ENCODE assay signal across 9 cellular contexts in the genomic region with DNA sequence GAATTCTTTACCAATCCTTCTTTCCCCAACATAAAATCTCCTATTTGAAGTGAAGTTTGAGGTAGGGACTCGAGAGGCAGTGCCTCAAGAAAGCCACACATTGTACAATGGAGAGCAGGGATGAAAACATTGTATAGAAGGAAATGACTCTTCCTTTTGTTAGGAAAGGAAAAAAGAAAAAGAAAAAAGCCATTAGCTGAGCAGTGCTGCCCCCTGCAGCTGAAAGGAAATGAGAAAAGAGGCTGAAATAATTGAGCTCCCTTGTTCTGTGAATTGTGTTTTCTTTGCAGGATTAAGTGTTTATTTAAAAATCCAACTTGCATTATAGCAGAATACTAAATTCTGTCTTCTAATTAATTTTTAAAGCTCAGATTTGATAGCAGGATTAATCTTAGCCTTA.
DNase-seq lines count a peak whose midpoint lies in the region; ATAC-seq and TF ChIP-seq lines count a peak whose summit lies in the region.
"Had no signal": no experiment of that assay in that cellular context is flagged by ENCODE, and none has a peak within 500 bp of the region (broad histone marks: within the 10 kb centered on the region; RNA-seq: fewer than 3 reads in every experiment).

No MANE protein-coding gene starts in this region.

- H3K27ac ChIP-seq in AG04450 (ENCODE audit: low read depth, low read length) = no peak overlapping the region
- H3K27ac ChIP-seq in HEK293 (ENCODE audit: extremely low read depth, low read depth, low read length) = no peak overlapping the region

- DNase-seq in AG04450 (ENCODE audit: low read depth, low spot score) (no peak), SW480 (ENCODE audit: low spot score) (peak; percentile 20), iris pigment epithelial cell (ENCODE audit: low read depth) (peak; percentile 39), activated T-cell treated with anti-CD3 and anti-CD28 coated beads for 4 hours (no peak), middle frontal gyrus (ENCODE audit: extremely low spot score, low spot score) (no peak)
- no peak for DNase-seq in activated T-helper 2 cell treated with anti-CD3 and anti-CD28 coated beads, Interferon-gamma antibody, Interleukin-2, Interleukin-4, amounts not matched to agents 10 μg/mL and 5 μg/mL and 100 μg/mL, durations not matched to agents 14 hours and 24 hours and 36 hours (ENCODE audit: low spot score)

- no peaks in the 10 kb centered on the region for H3K36me3 Mint-ChIP-seq in activated T-helper 2 cell treated with anti-CD3 and anti-CD28 coated beads, Interferon-gamma antibody, Interleukin-2, Interleukin-4, amounts not matched to agents 10 μg/mL and 5 μg/mL and 100 μg/mL, durations not matched to agents 14 hours and 24 hours and 36 hours (ENCODE audit: low read depth)

- H3K9me3 ChIP-seq in AG04450 (ENCODE audit: control insufficient read depth, insufficient read depth, low read length) (peaks cover 4% of the 10 kb centered on the region; the same call in 1 of the 2 replicates), HEK293 (ENCODE audit: control insufficient read depth, insufficient read depth, low read depth, low read length) (no peaks in the 10 kb centered on the region)
- H3K9me3 ChIP-seq: mucosa of descending colon had no signal

- CTCF ChIA-PET in AG04450 (lab: Charles Lee) (interaction anchor here (0.6 to 2.6 kb wide), 44 partner anchors 8 to 797 kb away, joined by 3 to 29 read pairs (median 4); no protein-coding TSS in a partner anchor), HEK293 (lab: Yijun Ruan, JAX) (interaction anchor here (0.6 to 2.3 kb wide), 56 partner anchors 9 to 1401 kb away, joined by 3 to 32 read pairs (median 4); a partner anchor contains a TSS)

- H3K27me3 ChIP-seq in AG04450 (ENCODE audit: control insufficient read depth, insufficient read depth, low read length) = no peaks in the 10 kb centered on the region

- H3K27me3 Mint-ChIP-seq in activated T-helper 2 cell treated with anti-CD3 and anti-CD28 coated beads, Interferon-gamma antibody, Interleukin-2, Interleukin-4, amounts not matched to agents 10 μg/mL and 5 μg/mL and 100 μg/mL, durations not matched to agents 14 hours and 24 hours and 36 hours (ENCODE audit: low read depth) = peaks cover 6% of the 10 kb centered on the region

- intact Hi-C loops in activated T-helper 2 cell treated with anti-CD3 and anti-CD28 coated beads, Interferon-gamma antibody, Interleukin-2, Interleukin-4, amounts not matched to agents 10 μg/mL and 5 μg/mL and 100 μg/mL, durations not matched to agents 14 hours and 24 hours and 36 hours (cut with micrococcal nuclease) = no loop called here

- peak; percentile 66 for TF ChIP-seq CTCF in AG04450 (IDR thresholded peaks at IDR 0.05; ENCODE audit: low read depth, low read length)
- TF ChIP-seq CTCF in HEK293 (tag by site-specific recombination; IDR thresholded peaks at IDR 0.05) = no peak

- no peaks in the 10 kb centered on the region for H3K4me1 ChIP-seq in HEK293 (ENCODE audit: control insufficient read depth, insufficient read depth, low read length)

- H3K4me3 Mint-ChIP-seq in activated T-helper 2 cell treated with anti-CD3 and anti-CD28 coated beads, Interferon-gamma antibody, Interleukin-2, Interleukin-4, amounts not matched to agents 10 μg/mL and 5 μg/mL and 100 μg/mL, durations not matched to agents 14 hours and 24 hours and 36 hours (ENCODE audit: low read depth) = no peak overlapping the region

- no peaks in the 10 kb centered on the region for H3K36me3 ChIP-seq in HEK293 (ENCODE audit: control insufficient read depth in 2 of 2, insufficient read depth in 1 of 2, low read length in 2 of 2)

- POLR2A ChIA-PET in AG04450 (lab: Yijun Ruan, JAX) (no interaction called here), HEK293 (lab: Yijun Ruan, JAX) (interaction anchor here (1.0 kb wide), 1 partner anchor 672 kb away, joined by 3 read pairs; no protein-coding TSS in a partner anchor)

- no peaks in the 10 kb centered on the region for H3K9me3 Mint-ChIP-seq in activated T-helper 2 cell treated with anti-CD3 and anti-CD28 coated beads, Interferon-gamma antibody, Interleukin-2, Interleukin-4, amounts not matched to agents 10 μg/mL and 5 μg/mL and 100 μg/mL, durations not matched to agents 14 hours and 24 hours and 36 hours

- H3K27ac Mint-ChIP-seq in activated T-helper 2 cell treated with anti-CD3 and anti-CD28 coated beads, Interferon-gamma antibody, Interleukin-2, Interleukin-4, amounts not matched to agents 10 μg/mL and 5 μg/mL and 100 μg/mL, durations not matched to agents 14 hours and 24 hours and 36 hours = no peak overlapping the region

- no peaks in the 10 kb centered on the region for H3K4me1 Mint-ChIP-seq in activated T-helper 2 cell treated with anti-CD3 and anti-CD28 coated beads, Interferon-gamma antibody, Interleukin-2, Interleukin-4, amounts not matched to agents 10 μg/mL and 5 μg/mL and 100 μg/mL, durations not matched to agents 14 hours and 24 hours and 36 hours (ENCODE audit: low read depth)

- no peak overlapping the region for H3K4me3 ChIP-seq in AG04450 (ENCODE audit: low read depth, low read length)
- H3K4me3 ChIP-seq in HEK293 (ENCODE audit: low read depth, low read length) = no peak overlapping the region
- H3K4me3 ChIP-seq: mucosa of descending colon had no signal

- ATAC-seq in HG03280 (IDR thresholded peaks at IDR 0.05; ENCODE audit: unreplicated experiment) = no peak
- ATAC-seq: mucosa of descending colon had no signal

TF ChIP-seq in HEK293, 187 proteins besides CTCF, POLR2A, EP300 and RAD21 (continues in another document):
- TF ChIP-seq, protein P1, sequence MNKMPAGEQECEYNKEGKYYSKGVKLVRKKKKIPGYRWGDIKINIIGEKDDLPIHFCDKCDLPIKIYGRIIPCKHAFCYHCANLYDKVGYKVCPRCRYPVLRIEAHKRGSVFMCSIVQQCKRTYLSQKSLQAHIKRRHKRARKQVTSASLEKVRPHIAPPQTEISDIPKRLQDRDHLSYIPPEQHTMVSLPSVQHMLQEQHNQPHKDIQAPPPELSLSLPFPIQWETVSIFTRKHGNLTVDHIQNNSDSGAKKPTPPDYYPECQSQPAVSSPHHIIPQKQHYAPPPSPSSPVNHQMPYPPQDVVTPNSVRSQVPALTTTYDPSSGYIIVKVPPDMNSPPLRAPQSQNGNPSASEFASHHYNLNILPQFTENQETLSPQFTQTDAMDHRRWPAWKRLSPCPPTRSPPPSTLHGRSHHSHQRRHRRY (tag by site-specific recombination; IDR thresholded peaks at IDR 0.05) = no peak
- TF ChIP-seq ZNF561 (tag by site-specific recombination; IDR thresholded peaks at IDR 0.05; ENCODE audit: borderline replicate concordance) = no peak
- peak; percentile 69 for TF ChIP-seq PRDM1 (tag by site-specific recombination; IDR thresholded peaks at IDR 0.05)
- TF ChIP-seq ZSCAN30 (tag by site-specific recombination; IDR thresholded peaks at IDR 0.05) = no peak
- TF ChIP-seq ZNF585B (tag by site-specific recombination; IDR thresholded peaks at IDR 0.05) = no peak
- TF ChIP-seq ZNF654 (tag by site-specific recombination; IDR thresholded peaks at IDR 0.05; ENCODE audit: low read depth) = peak; percentile 48
- TF ChIP-seq, protein P2, sequence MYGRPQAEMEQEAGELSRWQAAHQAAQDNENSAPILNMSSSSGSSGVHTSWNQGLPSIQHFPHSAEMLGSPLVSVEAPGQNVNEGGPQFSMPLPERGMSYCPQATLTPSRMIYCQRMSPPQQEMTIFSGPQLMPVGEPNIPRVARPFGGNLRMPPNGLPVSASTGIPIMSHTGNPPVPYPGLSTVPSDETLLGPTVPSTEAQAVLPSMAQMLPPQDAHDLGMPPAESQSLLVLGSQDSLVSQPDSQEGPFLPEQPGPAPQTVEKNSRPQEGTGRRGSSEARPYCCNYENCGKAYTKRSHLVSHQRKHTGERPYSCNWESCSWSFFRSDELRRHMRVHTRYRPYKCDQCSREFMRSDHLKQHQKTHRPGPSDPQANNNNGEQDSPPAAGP (tag by site-specific recombination; IDR thresholded peaks at IDR 0.05) = no peak
- no peak for TF ChIP-seq FEZF1 (tag by site-specific recombination; IDR thresholded peaks at IDR 0.05)
- no peak for TF ChIP-seq ZNF610 (tag by site-specific recombination; IDR thresholded peaks at IDR 0.05; ENCODE audit: borderline replicate concordance)
- TF ChIP-seq ZNF776 (tag by site-specific recombination; IDR thresholded peaks at IDR 0.05; ENCODE audit: borderline replicate concordance) = no peak
- TF ChIP-seq ZNF391 (tag by site-specific recombination; IDR thresholded peaks at IDR 0.05; ENCODE audit: borderline replicate concordance, low read depth) = no peak
- no peak for TF ChIP-seq ZNF501 (tag by site-specific recombination; IDR thresholded peaks at IDR 0.05)
- TF ChIP-seq, protein P3, sequence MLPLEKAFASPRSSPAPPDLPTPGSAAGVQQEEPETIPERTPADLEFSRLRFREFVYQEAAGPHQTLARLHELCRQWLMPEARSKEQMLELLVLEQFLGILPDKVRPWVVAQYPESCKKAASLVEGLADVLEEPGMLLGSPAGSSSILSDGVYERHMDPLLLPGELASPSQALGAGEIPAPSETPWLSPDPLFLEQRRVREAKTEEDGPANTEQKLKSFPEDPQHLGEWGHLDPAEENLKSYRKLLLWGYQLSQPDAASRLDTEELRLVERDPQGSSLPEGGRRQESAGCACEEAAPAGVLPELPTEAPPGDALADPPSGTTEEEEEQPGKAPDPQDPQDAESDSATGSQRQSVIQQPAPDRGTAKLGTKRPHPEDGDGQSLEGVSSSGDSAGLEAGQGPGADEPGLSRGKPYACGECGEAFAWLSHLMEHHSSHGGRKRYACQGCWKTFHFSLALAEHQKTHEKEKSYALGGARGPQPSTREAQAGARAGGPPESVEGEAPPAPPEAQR (tag by site-specific recombination; IDR thresholded peaks at IDR 0.05) = no peak
- TF ChIP-seq ZNF596 (tag by site-specific recombination; IDR thresholded peaks at IDR 0.05) = no peak
- TF ChIP-seq, protein P4, sequence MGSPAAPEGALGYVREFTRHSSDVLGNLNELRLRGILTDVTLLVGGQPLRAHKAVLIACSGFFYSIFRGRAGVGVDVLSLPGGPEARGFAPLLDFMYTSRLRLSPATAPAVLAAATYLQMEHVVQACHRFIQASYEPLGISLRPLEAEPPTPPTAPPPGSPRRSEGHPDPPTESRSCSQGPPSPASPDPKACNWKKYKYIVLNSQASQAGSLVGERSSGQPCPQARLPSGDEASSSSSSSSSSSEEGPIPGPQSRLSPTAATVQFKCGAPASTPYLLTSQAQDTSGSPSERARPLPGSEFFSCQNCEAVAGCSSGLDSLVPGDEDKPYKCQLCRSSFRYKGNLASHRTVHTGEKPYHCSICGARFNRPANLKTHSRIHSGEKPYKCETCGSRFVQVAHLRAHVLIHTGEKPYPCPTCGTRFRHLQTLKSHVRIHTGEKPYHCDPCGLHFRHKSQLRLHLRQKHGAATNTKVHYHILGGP (tag by site-specific recombination; IDR thresholded peaks at IDR 0.05) = no peak
- no peak for TF ChIP-seq ZNF324 (tag by site-specific recombination; IDR thresholded peaks at IDR 0.05)
- TF ChIP-seq ZSCAN16 (tag by site-specific recombination; IDR thresholded peaks at IDR 0.05) = no peak
- no peak for TF ChIP-seq ZNF768 (tag by site-specific recombination; IDR thresholded peaks at IDR 0.05)
- no peak for TF ChIP-seq ZNF214 (tag by site-specific recombination; IDR thresholded peaks at IDR 0.05; ENCODE audit: borderline replicate concordance)
- no peak for TF ChIP-seq OSR2 (tag by site-specific recombination; IDR thresholded peaks at IDR 0.05)

Comparison
In these comparisons a context has a peak if more than half of its experiments do, and no peak if none do; other contexts are left out.
1. DNase-seq: peak in SW480 (single experiment) and iris pigment epithelial cell (single experiment); none in AG04450 (single experiment), activated T-cell treated with anti-CD3 and anti-CD28 coated beads for 4 hours (single experiment), middle frontal gyrus (single experiment) and activated T-helper 2 cell treated with anti-CD3 and anti-CD28 coated beads, Interferon-gamma antibody, Interleukin-2, Interleukin-4, amounts not matched to agents 10 μg/mL and 5 μg/mL and 100 μg/mL, durations not matched to agents 14 hours and 24 hours and 36 hours (single experiment).